17 cellular contexts compared by ENCODE assay signal in the genomic region with DNA sequence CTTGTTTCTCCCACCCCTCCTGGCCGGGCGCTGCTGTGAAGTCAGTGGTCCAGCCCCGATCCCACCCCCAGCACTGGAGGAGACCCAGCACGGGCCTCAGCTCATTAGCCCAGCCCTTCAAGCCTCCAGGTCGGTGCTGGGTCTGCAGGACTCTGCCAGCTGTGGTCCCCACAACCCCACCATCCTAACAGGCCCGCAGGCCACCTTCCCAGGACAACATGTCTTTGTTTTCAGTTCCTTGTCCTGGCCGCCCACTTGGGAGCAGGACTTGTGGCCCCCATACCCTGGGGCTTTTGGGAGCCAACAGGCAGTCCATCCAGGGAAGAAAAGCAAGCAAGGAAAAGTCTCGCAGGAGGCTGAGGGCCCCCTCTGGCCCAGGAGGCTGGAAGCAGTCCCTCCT. TPM values are rescaled to one million over a fixed set of nuclear protein-coding genes. Genes with fewer than 3 reads are reported as not detected.
"Had no signal": no experiment of that assay in that cellular context is flagged by ENCODE, and none has a peak within 500 bp of the region (broad histone marks: within the 10 kb centered on the region; RNA-seq: fewer than 3 reads in every experiment).

No MANE protein-coding gene starts in this region.

- H3K9me3 ChIP-seq: gastrocnemius medialis had no signal

- H3K27me3 ChIP-seq: gastrocnemius medialis, heart right ventricle, transverse colon had no signal

- H3K9me3 Mint-ChIP-seq: activated naive CD4-positive, alpha-beta T cell treated with anti-CD3 and anti-CD28 coated beads, Interleukin-2, amount 50 U/mL, for 72 hours; stimulated activated naive B cell treated with anti-CD40 and anti-IgM and Interleukin-4, amounts not matched to agents 10 μg/mL and 1 μg/mL and 100 μg/mL, for 72 hours had no signal

- H3K27me3 Mint-ChIP-seq: activated B cell treated with CpG ODN at 0.5 μM for 24 hours; stimulated activated naive B cell treated with anti-CD40 and anti-IgM and Interleukin-4, amounts not matched to agents 10 μg/mL and 1 μg/mL and 100 μg/mL, for 72 hours had no signal

- H3K36me3 ChIP-seq: gastrocnemius medialis, heart right ventricle, transverse colon had no signal

- ATAC-seq: activated naive CD4-positive, alpha-beta T cell treated with anti-CD3 and anti-CD28 coated beads, Interleukin-2, amount 50 U/mL, for 72 hours; gastrocnemius medialis; heart right ventricle; right cardiac atrium; stimulated activated naive B cell treated with anti-CD40 and anti-IgM and Interleukin-4, amounts not matched to agents 10 μg/mL and 1 μg/mL and 100 μg/mL, for 72 hours had no signal

- DNase-seq: activated B cell treated with CpG ODN at 0.5 μM for 24 hours; activated effector memory CD4-positive, alpha-beta T cell treated with Interleukin-2 at 50 U/mL for 16 hours; activated T-cell treated with anti-CD3 and anti-CD28 coated beads, Interleukin-2, amount 50 U/mL, for 1 hour; gastrocnemius medialis; heart right ventricle; kidney glomerular epithelial cell; nucleus accumbens; right cardiac atrium; small intestine; stimulated activated naive B cell treated with anti-CD40 and anti-IgM and Interleukin-4, amounts not matched to agents 10 μg/mL and 1 μg/mL and 100 μg/mL, for 72 hours; transverse colon had no signal

- H3K27ac Mint-ChIP-seq: mesothelial cell of epicardium had no signal

- FAIRE-seq: small intestine had no signal

- H3K27ac ChIP-seq: epithelial cell of prostate, gastrocnemius medialis, heart right ventricle, transverse colon had no signal

- H3K4me3 ChIP-seq: gastrocnemius medialis, heart right ventricle, transverse colon had no signal

RNA-seq across cellular contexts. Expression of gene HRK, which starts 60.0 kb away (rescaled TPM):
- total RNA-seq: activated naive CD4-positive, alpha-beta T cell treated with anti-CD3 and anti-CD28 coated beads, Interleukin-2, amount 50 U/mL, for 72 hours; gastrocnemius medialis; myocyte; posterior vena cava; right cardiac atrium; T-helper 1 cell treated with Interleukin-12 subunit alpha and Interleukin-12 subunit beta and Interleukin-4 antibody, amounts not matched to agents 30 ng/mL and 1 ng/mL, for 36 hours had no signal
- polyA plus RNA-seq: right cardiac atrium had no signal
